ENCODE assay signal across 24 cellular contexts in the genomic region with DNA sequence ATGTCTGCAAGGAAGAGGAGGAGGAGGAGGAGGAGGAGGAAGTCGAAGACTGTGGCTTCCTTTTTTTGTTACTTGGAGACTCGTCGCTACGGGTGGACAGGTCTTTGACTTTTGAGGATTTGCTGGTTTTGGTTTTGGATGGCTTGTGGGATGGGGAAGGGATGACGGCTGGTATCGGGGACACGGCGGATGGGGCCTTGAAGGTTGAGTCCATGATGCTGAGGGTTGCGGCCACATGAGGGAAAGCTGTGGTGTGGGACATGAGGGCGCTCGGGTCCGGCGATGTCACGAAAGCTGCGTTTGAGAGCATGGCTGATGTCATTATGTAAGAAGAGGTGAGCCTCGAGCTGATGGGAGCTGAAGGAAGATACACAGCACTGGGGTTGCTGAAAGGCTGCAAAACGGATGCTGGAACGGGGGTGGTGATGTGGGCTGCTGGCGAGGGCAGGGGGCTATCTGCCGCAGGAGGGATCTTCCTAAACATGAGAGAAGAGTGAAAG. TPM values are rescaled to one million over a fixed set of nuclear protein-coding genes. Genes with fewer than 3 reads are reported as not detected.
A peak's percentile ranks its signal among the peaks of the same experiment; 100 is the strongest.
DNase-seq lines count a peak whose midpoint lies in the region; ATAC-seq and TF ChIP-seq lines count a peak whose summit lies in the region.
"Had no signal": no experiment of that assay in that cellular context is flagged by ENCODE, and none has a peak within 500 bp of the region (broad histone marks: within the 10 kb centered on the region; RNA-seq: fewer than 3 reads in every experiment).

No MANE protein-coding gene starts in this region.

- no peak for TF ChIP-seq CTCF in A673 (conservative IDR thresholded peaks at IDR 0.05; ENCODE audit: low read depth, low read length)
- TF ChIP-seq CTCF in endothelial cell (IDR thresholded peaks at IDR 0.05; ENCODE audit: unreplicated experiment), result no peak
- no peak for TF ChIP-seq CTCF in neural crest cell (conservative IDR thresholded peaks at IDR 0.05)

- CTCF ChIA-PET in A673 (lab: Charles Lee), result no interaction called here

- H3K4me3 ChIP-seq in A673 (ENCODE audit: low read depth, low read length, poor library complexity, severe bottlenecking), result no peak overlapping the region
- H3K4me3 ChIP-seq in NT2/D1 (ENCODE audit: insufficient read length, low read depth), result no peak overlapping the region
- H3K4me3 ChIP-seq: BLaER1, SJSA1 had no signal

- ATAC-seq in GM21528 (IDR thresholded peaks at IDR 0.05; ENCODE audit: low FRiP score, unreplicated experiment) (no peak), HG03571 (IDR thresholded peaks at IDR 0.05; ENCODE audit: unreplicated experiment) (no peak)
- ATAC-seq: PC-3, Right ventricle myocardium inferior had no signal

- BruUV-seq in A673 (replicated peaks; lab: Mats Ljungman, UMichigan), result TSS peak; percentile 16

- no peaks in the 10 kb centered on the region for H3K9me3 ChIP-seq in A673 (ENCODE audit: low read depth, low read length, poor library complexity, severe bottlenecking)
- no peaks in the 10 kb centered on the region for H3K9me3 ChIP-seq in NT2/D1 (ENCODE audit: insufficient read depth, low read length)
- H3K9me3 ChIP-seq: BLaER1, SJSA1 had no signal

- DNase-seq in A673 (ENCODE audit: low spot score) (no peak), NT2/D1 (ENCODE audit: low read depth, low spot score) (no peak), endothelial cell (ENCODE audit: low spot score) (no peak), neural crest cell (ENCODE audit: low read depth, low spot score) (no peak)
- no peak for DNase-seq in activated CD8-positive, alpha-beta memory T cell treated with anti-CD3 and anti-CD28 coated beads for 24 hours
- DNase-seq in activated CD4-positive, alpha-beta T cell treated with anti-CD3 and anti-CD28 coated beads for 4 hours, result no peak
- DNase-seq: 8988T; CD4-positive, alpha-beta T cell; Karpas-422; NCI-H1092; NCI-H1436; NCI-H187 treated with DMSO at 0.1 percent for 48 hours; NCI-H2171 treated with DMSO at 0.1 percent for 48 hours; NCI-H345; NCI-H524; NCI-H748 treated with DMSO at 0.1 percent for 48 hours; PC-3 had no signal

- H3K4me1 Mint-ChIP-seq in endothelial cell (ENCODE audit: unreplicated experiment) (peaks cover 11% of the 10 kb centered on the region), neural crest cell (no peaks in the 10 kb centered on the region)
- H3K4me1 Mint-ChIP-seq: IgD-negative memory B cell had no signal

- POLR2A ChIA-PET in A673 (lab: Charles Lee; ENCODE audit: low non-redundant PET), result no interaction called here

- H3K4me3 Mint-ChIP-seq in endothelial cell (ENCODE audit: unreplicated experiment) (peak overlapping the region; percentile 76), neural crest cell (no peak overlapping the region)
- H3K4me3 Mint-ChIP-seq: CD4-positive, alpha-beta T cell; IgD-negative memory B cell had no signal

- intact Hi-C loops in A673 (cut with micrococcal nuclease; ENCODE audit: unreplicated experiment), result no loop called here

- H3K27ac Mint-ChIP-seq in endothelial cell (ENCODE audit: unreplicated experiment), result no peak overlapping the region
- peak overlapping the region; percentile 91 for H3K27ac Mint-ChIP-seq in neural crest cell (ENCODE audit: unreplicated experiment)
- H3K27ac Mint-ChIP-seq: CD4-positive, alpha-beta T cell had no signal

- no peak overlapping the region for H3K27ac ChIP-seq in A673 (ENCODE audit: low read depth, low read length, poor library complexity, severe bottlenecking)
- H3K27ac ChIP-seq: BLaER1, SJSA1 had no signal

- H3K9me3 Mint-ChIP-seq in endothelial cell (ENCODE audit: unreplicated experiment) (no peaks in the 10 kb centered on the region), neural crest cell (no peaks in the 10 kb centered on the region)
- H3K9me3 Mint-ChIP-seq: CD4-positive, alpha-beta T cell; IgD-negative memory B cell had no signal

- H3K4me1 ChIP-seq in A673 (ENCODE audit: insufficient read depth, low read length, poor library complexity, severe bottlenecking), result no peaks in the 10 kb centered on the region
- peaks cover 2% of the 10 kb centered on the region for H3K4me1 ChIP-seq in NT2/D1 (ENCODE audit: insufficient read depth, insufficient read length)
- H3K4me1 ChIP-seq: BLaER1, SJSA1 had no signal

- H3K36me3 ChIP-seq in A673 (ENCODE audit: insufficient read depth, low read length, poor library complexity, severe bottlenecking), result peaks cover 43% of the 10 kb centered on the region
- H3K36me3 ChIP-seq in NT2/D1 (ENCODE audit: insufficient read depth, insufficient read length, low read length), result peaks cover 20% of the 10 kb centered on the region
- H3K36me3 ChIP-seq: SJSA1 had no signal

- H3K27me3 ChIP-seq in A673 (replicated peaks; ENCODE audit: insufficient read depth, low read depth, low read length, poor library complexity) (no peaks in the 10 kb centered on the region), NT2/D1 (ENCODE audit: insufficient read depth, insufficient read length) (no peaks in the 10 kb centered on the region)
- H3K27me3 ChIP-seq: BLaER1, SJSA1 had no signal

- peak overlapping the region; percentile 21 for H3K9ac ChIP-seq in NT2/D1 (ENCODE audit: insufficient read length, low read depth)
- H3K9ac ChIP-seq: BLaER1 had no signal

- H3K27me3 Mint-ChIP-seq in endothelial cell (ENCODE audit: unreplicated experiment) (peaks cover 14% of the 10 kb centered on the region), neural crest cell (ENCODE audit: low read depth) (no peaks in the 10 kb centered on the region)
- H3K27me3 Mint-ChIP-seq: CD4-positive, alpha-beta T cell; IgD-negative memory B cell had no signal

- H3K36me3 Mint-ChIP-seq in endothelial cell (ENCODE audit: low read depth, unreplicated experiment) (peaks cover 12% of the 10 kb centered on the region), neural crest cell (ENCODE audit: low read depth) (peaks cover 7% of the 10 kb centered on the region)

RNA-seq across cellular contexts. Expression of a gene that starts 33.1 kb away (rescaled TPM):
- total RNA-seq in A673 (2021) (not detected in 2 replicates), endothelial cell (ENCODE audit: unreplicated experiment) (0.28 TPM), neural crest cell (0.27 and 0.70 TPM in 2 replicates)
- total RNA-seq: H4, Right ventricle myocardium inferior, SJSA1 had no signal
